In the genomic region with DNA sequence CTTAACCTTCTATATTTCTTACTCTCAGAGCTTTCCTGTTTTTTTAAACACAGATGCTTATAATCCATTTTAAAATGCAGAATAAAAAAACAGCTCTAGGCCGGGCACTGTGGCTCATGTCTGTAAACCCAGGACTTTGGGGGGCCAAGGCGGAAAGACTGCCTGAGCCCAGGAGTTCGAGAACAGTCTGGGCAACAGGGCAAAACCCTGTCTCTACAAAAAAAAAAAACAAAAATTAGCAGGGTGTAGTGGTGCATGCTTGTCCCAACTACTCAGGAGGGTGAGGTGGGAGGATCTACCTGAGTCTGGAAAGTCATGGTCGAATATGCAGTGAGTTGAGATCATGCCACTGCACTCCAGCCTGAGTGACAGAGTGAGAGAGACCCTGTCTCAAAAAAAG, we compare ENCODE assay signal across 20 cellular contexts.
"Had no signal": no experiment of that assay in that cellular context is flagged by ENCODE, and none has a peak within 500 bp of the region (broad histone marks: within the 10 kb centered on the region; RNA-seq: fewer than 3 reads in every experiment).

No MANE protein-coding gene starts in this region.

- H3K27ac ChIP-seq: foreskin keratinocyte, pancreas, prostate gland, spleen, upper lobe of left lung, vagina had no signal

- DNase-seq: erythroblast; foreskin keratinocyte; head of caudate nucleus; hippocampal formation; kidney glomerular epithelial cell; mesendoderm; naive thymus-derived CD4-positive, alpha-beta T cell; pancreas; retina; spleen; stimulated activated CD4-positive, alpha-beta T cell treated with anti-CD3 and anti-CD28 coated beads, Interleukin-15, amount 100 ng/mL, for 24 hours; stimulated activated CD4-positive, alpha-beta T cell treated with anti-CD3 and anti-CD28 coated beads, Interleukin-2, amount 100 ng/mL, for 24 hours; stimulated activated CD4-positive, alpha-beta T cell treated with anti-CD3 and anti-CD28 coated beads, Interleukin-4, amount 100 ng/mL, for 4 hours; stimulated activated naive CD4-positive, alpha-beta T cell; upper lobe of left lung had no signal

- H3K27me3 ChIP-seq: foreskin keratinocyte, pancreas, spleen, upper lobe of left lung, vagina had no signal

- H3K9me3 Mint-ChIP-seq: dendritic cell treated with granulocyte-macrophage colony-stimulating factor and Interleukin-4, amounts not matched to agents 40 ng/mL and 50 ng/mL, for 4 days; naive thymus-derived CD4-positive, alpha-beta T cell; neural crest cell had no signal

- H3K4me3 Mint-ChIP-seq: dendritic cell treated with granulocyte-macrophage colony-stimulating factor and Interleukin-4, amounts not matched to agents 40 ng/mL and 50 ng/mL, for 4 days; naive thymus-derived CD4-positive, alpha-beta T cell; neural crest cell had no signal

- H3K36me3 ChIP-seq: prostate gland had no signal

- H3K27me3 Mint-ChIP-seq: dendritic cell treated with granulocyte-macrophage colony-stimulating factor and Interleukin-4, amounts not matched to agents 40 ng/mL and 50 ng/mL, for 4 days; naive thymus-derived CD4-positive, alpha-beta T cell had no signal

- H3K27ac Mint-ChIP-seq: dendritic cell treated with granulocyte-macrophage colony-stimulating factor and Interleukin-4, amounts not matched to agents 40 ng/mL and 50 ng/mL, for 4 days had no signal

- H3K9me3 ChIP-seq: pancreas, prostate gland, spleen, upper lobe of left lung, vagina had no signal

- H3K4me1 ChIP-seq: foreskin keratinocyte, pancreas, prostate gland, spleen, upper lobe of left lung, vagina had no signal

- H3K4me3 ChIP-seq: pancreas, prostate gland, spleen, upper lobe of left lung, vagina had no signal

- ATAC-seq: foreskin keratinocyte; naive thymus-derived CD4-positive, alpha-beta T cell; pancreas; sciatic nerve had no signal
